In the genomic region with DNA sequence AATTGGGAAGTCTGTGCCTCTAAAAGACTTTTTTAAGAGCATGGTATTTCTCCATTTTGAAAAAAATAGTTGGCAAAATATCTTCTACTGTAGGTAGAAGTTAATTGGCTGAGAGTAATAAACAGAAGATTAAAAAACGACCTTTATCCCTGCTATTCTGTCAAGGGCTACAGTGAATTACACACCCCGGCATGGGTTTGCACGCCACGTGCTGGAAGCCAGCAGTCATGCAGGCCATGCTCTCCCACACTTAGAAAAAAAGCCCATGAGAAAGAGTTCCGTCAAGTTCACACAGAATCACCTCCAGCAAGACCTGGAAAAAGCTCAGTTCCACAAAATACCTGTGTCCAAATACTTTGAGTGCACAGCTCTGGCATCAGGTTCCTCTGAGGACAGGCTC, we compare ENCODE assay signal across 24 cellular contexts.
"Had no signal": no experiment of that assay in that cellular context is flagged by ENCODE, and none has a peak within 500 bp of the region (broad histone marks: within the 10 kb centered on the region; RNA-seq: fewer than 3 reads in every experiment).

No MANE protein-coding gene starts in this region.

- H3K9me3 Mint-ChIP-seq: activated CD4-positive, alpha-beta T cell treated with anti-CD3 and anti-CD28 coated beads, Interleukin-2, amount 10 ng/mL, durations not matched to agents 7 days and 5 days; activated CD8-positive, alpha-beta T cell treated with anti-CD3 and anti-CD28 coated beads for 36 hours; activated naive CD4-positive, alpha-beta T cell treated with anti-CD3 and anti-CD28 coated beads, Interleukin-2, amount 50 U/mL, for 24 hours; brain; naive thymus-derived CD8-positive, alpha-beta T cell; stimulated activated naive CD8-positive, alpha-beta T cell treated with anti-CD3 and anti-CD28 coated beads, Interleukin-15, Interleukin-2, amounts not matched to agents 100 ng/mL and 50 ng/mL, for 24 hours had no signal

- H3K27ac Mint-ChIP-seq: activated CD4-positive, alpha-beta T cell treated with anti-CD3 and anti-CD28 coated beads, Interleukin-2, amount 10 ng/mL, durations not matched to agents 7 days and 5 days; activated CD8-positive, alpha-beta memory T cell treated with anti-CD3 and anti-CD28 coated beads, Interleukin-2, amount 10 ng/mL, durations not matched to agents 7 days and 5 days; activated CD8-positive, alpha-beta T cell treated with anti-CD3 and anti-CD28 coated beads for 36 hours; activated naive CD4-positive, alpha-beta T cell treated with anti-CD3 and anti-CD28 coated beads, Interleukin-2, amount 50 U/mL, for 24 hours; activated T-helper 1 cell treated with anti-CD3 and anti-CD28 coated beads, Interleukin-12 subunit alpha, Interleukin-12 subunit beta, Interleukin-2, Interleukin-4 antibody, amounts not matched to agents 30 ng/mL and 10 ng/mL and 1 ng/mL, durations not matched to agents 14 hours and 24 hours and 36 hours; stimulated activated naive CD8-positive, alpha-beta T cell treated with anti-CD3 and anti-CD28 coated beads, Interleukin-15, Interleukin-2, amounts not matched to agents 100 ng/mL and 50 ng/mL, for 24 hours had no signal

- H3K4me3 Mint-ChIP-seq: activated CD4-positive, alpha-beta T cell treated with anti-CD3 and anti-CD28 coated beads, Interleukin-2, amount 10 ng/mL, durations not matched to agents 7 days and 5 days; activated CD8-positive, alpha-beta memory T cell treated with anti-CD3 and anti-CD28 coated beads, Interleukin-2, amount 10 ng/mL, durations not matched to agents 7 days and 5 days; activated CD8-positive, alpha-beta T cell treated with anti-CD3 and anti-CD28 coated beads for 36 hours; activated naive CD4-positive, alpha-beta T cell treated with anti-CD3 and anti-CD28 coated beads, Interleukin-2, amount 50 U/mL, for 24 hours; activated T-helper 1 cell treated with anti-CD3 and anti-CD28 coated beads, Interleukin-12 subunit alpha, Interleukin-12 subunit beta, Interleukin-2, Interleukin-4 antibody, amounts not matched to agents 30 ng/mL and 10 ng/mL and 1 ng/mL, durations not matched to agents 14 hours and 24 hours and 36 hours; brain; naive thymus-derived CD8-positive, alpha-beta T cell; stimulated activated naive CD8-positive, alpha-beta T cell treated with anti-CD3 and anti-CD28 coated beads, Interleukin-15, Interleukin-2, amounts not matched to agents 100 ng/mL and 50 ng/mL, for 24 hours had no signal

- H3K36me3 Mint-ChIP-seq: brain; naive thymus-derived CD8-positive, alpha-beta T cell had no signal

- H3K27ac ChIP-seq: ovary, psoas muscle, right atrium auricular region, suprapubic skin, tibial nerve had no signal

- H3K27me3 ChIP-seq: ovary, right atrium auricular region, suprapubic skin, tibial nerve, uterus had no signal

- ATAC-seq: activated CD4-positive, CD25-positive, alpha-beta regulatory T cell treated with anti-CD3 and anti-CD28 coated beads, Interleukin-2, amount 50 U/mL, for 24 hours; activated CD8-positive, alpha-beta T cell treated with anti-CD3 and anti-CD28 coated beads for 36 hours; naive thymus-derived CD8-positive, alpha-beta T cell; psoas muscle had no signal

- H3K9me3 ChIP-seq: ovary, psoas muscle, right atrium auricular region, suprapubic skin, tibial nerve, uterus had no signal

- H3K4me3 ChIP-seq: ovary, psoas muscle, right atrium auricular region, suprapubic skin, tibial nerve, uterus had no signal

- H3K36me3 ChIP-seq: ovary, right atrium auricular region, suprapubic skin, tibial nerve, uterus had no signal

- H3K4me1 ChIP-seq: psoas muscle, right atrium auricular region, tibial nerve, uterus had no signal

- DNase-seq: activated CD4-positive, alpha-beta T cell treated with anti-CD3 and anti-CD28 coated beads, Interleukin-2, amount 10 ng/mL, durations not matched to agents 7 days and 5 days; activated CD8-positive, alpha-beta memory T cell treated with anti-CD3 and anti-CD28 coated beads, Interleukin-2, amount 10 ng/mL, durations not matched to agents 7 days and 5 days; activated CD8-positive, alpha-beta T cell treated with anti-CD3 and anti-CD28 coated beads for 36 hours; activated gamma-delta T cell treated with Interleukin-2 at 50 U/mL for 16 hours; activated T-cell treated with anti-CD3 and anti-CD28 coated beads for 4 hours; anterior cingulate cortex; dermis blood vessel endothelial cell; effector CD8-positive, alpha-beta T cell; foreskin melanocyte; mesenchymal stem cell; naive thymus-derived CD8-positive, alpha-beta T cell; psoas muscle; stimulated activated CD4-positive, alpha-beta T cell treated with anti-CD3 and anti-CD28 coated beads, Interleukin-12 subunit alpha, Interleukin-12 subunit beta, amount 100 ng/mL, for 4 hours; stimulated activated CD4-positive, alpha-beta T cell treated with anti-CD3 and anti-CD28 coated beads, Interleukin-4, amount 100 ng/mL, for 4 hours; uterus had no signal
